8 cellular contexts compared by ENCODE assay signal in the genomic region with DNA sequence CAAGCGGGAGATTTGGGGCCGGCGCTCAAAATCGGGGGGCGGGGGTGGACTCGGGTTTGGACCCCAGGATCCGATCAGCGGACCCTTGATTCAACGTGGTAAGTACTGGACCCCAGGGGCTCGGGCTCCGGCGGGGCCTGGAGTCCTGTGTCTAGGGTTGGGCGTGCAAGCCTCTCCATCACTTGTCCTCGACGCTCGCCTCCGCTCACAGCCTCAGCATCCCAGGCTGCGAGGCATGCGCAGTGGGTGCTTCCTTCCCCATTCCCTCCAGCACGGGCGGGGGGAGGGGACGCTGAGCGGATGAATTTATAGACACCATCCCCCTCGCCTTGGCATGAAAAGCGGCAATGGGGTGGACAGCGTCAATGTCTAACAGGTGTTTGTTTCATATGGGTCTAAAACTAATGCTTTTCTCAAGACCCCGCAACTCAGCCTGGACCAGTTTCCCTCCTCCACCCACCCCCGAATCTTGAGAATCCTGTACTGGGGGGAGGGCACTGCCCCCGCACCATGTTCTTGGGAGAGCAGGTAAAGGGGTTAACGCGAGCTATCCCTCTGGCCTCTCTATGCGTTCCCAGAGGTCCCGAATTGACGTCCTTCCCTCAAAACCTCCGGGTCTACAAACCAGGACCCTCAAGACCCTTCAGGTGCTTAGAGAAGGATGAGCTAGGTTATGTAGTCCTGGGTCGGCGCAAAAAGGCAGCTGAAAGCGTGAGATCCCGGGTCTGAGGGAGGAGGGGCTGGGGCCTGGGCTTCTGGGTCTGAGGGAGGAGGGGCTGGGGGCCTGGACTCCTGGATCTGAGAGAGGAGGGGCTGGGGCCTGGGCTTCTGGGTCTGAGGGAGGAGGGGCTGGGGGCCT. TPM values are rescaled to one million over a fixed set of nuclear protein-coding genes. Genes with fewer than 3 reads are reported as not detected.
DNase-seq lines count a peak whose midpoint lies in the region; ATAC-seq, FAIRE-seq and TF ChIP-seq lines count a peak whose summit lies in the region.

No MANE protein-coding gene starts in this region.

- TF ChIP-seq CTCF in K562 (IDR thresholded peaks at IDR 0.05 in 2 of 3, conservative IDR thresholded peaks at IDR 0.05 in 1 of 3; ENCODE audit: insufficient read depth in 2 of 3, low read depth in 1 of 3, low read length in 3 of 3), result no peak
- no peak for TF ChIP-seq CTCF in retinal pigment epithelial cell (conservative IDR thresholded peaks at IDR 0.05; ENCODE audit: low read depth, low read length)

- peaks cover 0 to 49% of the 10 kb centered on the region in 2 experiments; a peak in 2 of 5 replicates for H3K4me1 ChIP-seq in K562 (replicated peaks in 1 of 2; ENCODE audit: control insufficient read depth in 2 of 2, insufficient read depth in 2 of 2, low read length in 2 of 2)

- no peak for TF ChIP-seq POLR2A in K562 (conservative IDR thresholded peaks at IDR 0.05)

- no peaks in the 10 kb centered on the region for H3K9me3 ChIP-seq in K562 (replicated peaks; ENCODE audit: control insufficient read depth, insufficient read depth, low read depth, low read length)

- BruUV-seq in K562 (replicated peaks; lab: Mats Ljungman, UMichigan), result no TSS peak

- peaks cover 29% of the 10 kb centered on the region; the same call in 2 of the 3 replicates for H3K36me3 ChIP-seq in K562 (ENCODE audit: control insufficient read depth, insufficient read depth, low read length)

- WGBS in K562 (ENCODE audit: insufficient coverage, low coverage, missing lambda C conversion rate), result 87% methylated on average over 25 of the region's 39 CpGs

- intact Hi-C loops in K562 (cut with micrococcal nuclease), result no loop called here

- H3K27ac ChIP-seq in K562 (ENCODE audit: extremely low read depth, low read depth, low read length), result no peak overlapping the region

- no peak overlapping the region for H3K4me2 ChIP-seq in K562 (ENCODE audit: insufficient read depth, low read length)

- no peaks in the 10 kb centered on the region for H3K79me2 ChIP-seq in K562 (ENCODE audit: control insufficient read depth, insufficient read depth, low read length)

- peak; percentile 55 for DNase-seq in GM19238 (ENCODE audit: insufficient read length, low spot score)
- DNase-seq in NCI-H510A (lab: John Stamatoyannopoulos, UW), result peak; percentile 91
- DNase-seq in K562 (ENCODE audit: extremely low read depth in 1 of 4, low spot score in 3 of 4), result no peak
- DNase-seq in hypothalamus (lab: John Stamatoyannopoulos, UW), result peak in 49 of 51 donors; percentile 8 to 88 (median 62)
- DNase-seq in retinal pigment epithelial cell (ENCODE audit: low read depth), result no peak
- DNase-seq in NOMO-1 (lab: John Stamatoyannopoulos, UW; ENCODE audit: unreplicated experiment in 2 of 2), result no peak
- no peak for DNase-seq in SIG-M5 (lab: John Stamatoyannopoulos, UW)

- no peaks in the 10 kb centered on the region for H4K20me1 ChIP-seq in K562 (replicated peaks; ENCODE audit: control insufficient read depth, insufficient read depth, low read length)

- TF ChIP-seq RAD21 in K562 (CRISPR knock-in tag; conservative IDR thresholded peaks at IDR 0.05 in 1 of 2, IDR thresholded peaks at IDR 0.05 in 1 of 2), result no peak

- no peak overlapping the region for H3K4me3 ChIP-seq in K562
- peak overlapping the region; percentile 68 for H3K4me3 ChIP-seq in retinal pigment epithelial cell (ENCODE audit: low read length)

- ATAC-seq in K562 (no peak), GM19351 (IDR thresholded peaks at IDR 0.05; ENCODE audit: unreplicated experiment) (no peak)

- H3K9ac ChIP-seq in K562 (ENCODE audit: insufficient read depth in 1 of 2, low read depth in 2 of 2, low read length in 2 of 2), result no peak overlapping the region

- H3K27me3 ChIP-seq in K562 (ENCODE audit: control insufficient read depth in 2 of 2, insufficient read depth in 2 of 2, low read length in 2 of 2), result no peaks in the 10 kb centered on the region

- H2AFZ ChIP-seq in K562 (ENCODE audit: low read depth, low read length), result no peak overlapping the region

- no peaks in the 10 kb centered on the region for H3K9me1 ChIP-seq in K562 (ENCODE audit: control insufficient read depth, insufficient read depth, low read length)

- no peak for FAIRE-seq in K562 (lab: Jason Lieb, UNC)

- TF ChIP-seq EP300 in K562 (IDR thresholded peaks at IDR 0.05; ENCODE audit: low read length), result no peak

- CTCF ChIA-PET in K562 (lab: Yijun Ruan, JAX; ENCODE audit: low intra/inter-chr PET ratio), result no interaction called here

- POLR2A ChIA-PET in K562 (lab: Yijun Ruan, JAX), result interaction anchor here (0.6 to 0.8 kb wide), 2 partner anchors 26 to 166 kb away, joined by 3 to 6 read pairs; no protein-coding TSS in a partner anchor

- in situ Hi-C loops in K562 (cut with MboI), result no loop called here

RNA-seq across cellular contexts. Expression of a gene that starts 0.6 kb away (rescaled TPM):
- 2.6 and 5.2 TPM in 2 replicates for total RNA-seq in K562 (2011; cell fraction: chromatin; rRNA removed; ENCODE audit: low replicate concordance)
- 3.6 and 3.7 TPM in 2 replicates for total RNA-seq in K562 (2011; cell fraction: nucleolus; rRNA removed)
- total RNA-seq in K562 (2011; cell fraction: nucleoplasm; rRNA removed), result 1.8 and 3.9 TPM in 2 replicates
- total RNA-seq in K562 (2014; rRNA removed), result 2.5 and 2.7 TPM in 2 replicates
- total RNA-seq in K562 (2014; rRNA removed; fragmentation: Illumina TruSeq; extraction: Trizol), result 1.9 and 3.0 TPM in 2 replicates
- 2.1 and 2.8 TPM in 2 replicates for total RNA-seq in K562 (2015; rRNA removed; fragmentation: Illumina TruSeq; extraction: Trizol)
- total RNA-seq in K562 (2021), result 3.1 and 4.4 TPM in 2 replicates
- polyA plus RNA-seq in K562 (2011; rRNA removed), result 1.9 and 3.6 TPM in 2 replicates
- 4.7 and 7.4 TPM in 2 replicates for polyA plus RNA-seq in K562 (2011; cell fraction: cytosol; rRNA removed)
- 3.6 and 4.2 TPM in 2 replicates for polyA plus RNA-seq in K562 (2011; cell fraction: nucleus; rRNA removed)
- polyA plus RNA-seq in K562 (2012), result 5.1 and 6.1 TPM in 2 replicates
- 4.8 and 5.1 TPM in 2 replicates for polyA plus RNA-seq in K562 (2014; fragmentation: Illumina TruSeq; extraction: Trizol)
- polyA plus RNA-seq in K562 (2014; fragmentation: Nextera tagmentation; extraction: Ambion mirVana), result 10 to 100 TPM; 11.5 to 12.3 TPM
- 2.1 and 4.0 TPM in 2 replicates for polyA plus RNA-seq in K562 (2014; rRNA removed)
- 0.53 and 0.96 TPM in 2 replicates for polyA minus RNA-seq in K562 (2011; rRNA and poly(A)+ RNA removed)
- polyA minus RNA-seq in K562 (2011; cell fraction: cytosol; rRNA and poly(A)+ RNA removed), result not detected in 2 replicates
- polyA minus RNA-seq in K562 (2011; cell fraction: nucleus; rRNA and poly(A)+ RNA removed), result 0.27 and 2.1 TPM in 2 replicates

RNA-seq across cellular contexts. Expression of a gene that starts 2.1 kb away (rescaled TPM):
- total RNA-seq in K562 (2011; cell fraction: chromatin; rRNA removed; ENCODE audit: low replicate concordance), result 13.0 and 50.8 TPM in 2 replicates
- 29.6 and 33.4 TPM in 2 replicates for total RNA-seq in K562 (2011; cell fraction: nucleolus; rRNA removed)
- 21.0 and 23.9 TPM in 2 replicates for total RNA-seq in K562 (2011; cell fraction: nucleoplasm; rRNA removed)
- total RNA-seq in K562 (2014; rRNA removed) (2.4 and 2.7 TPM in 2 replicates), K562 (2014; rRNA removed; fragmentation: Illumina TruSeq; extraction: Trizol) (0.32 and 0.47 TPM in 2 replicates), K562 (2015; rRNA removed; fragmentation: Illumina TruSeq; extraction: Trizol) (1.9 and 2.4 TPM in 2 replicates), K562 (2021) (5.4 and 7.0 TPM in 2 replicates)
- polyA plus RNA-seq in K562 (2011; rRNA removed) (1.3 and 2.2 TPM in 2 replicates), K562 (2014; fragmentation: Illumina TruSeq; extraction: Trizol) (2.1 and 2.7 TPM in 2 replicates), K562 (2014; fragmentation: Nextera tagmentation; extraction: Ambion mirVana) (under 1 TPM in 1 of 2 experiments, not detected in 1; 0.13 TPM), K562 (2014; rRNA removed) (5.7 and 8.4 TPM in 2 replicates)
- 1.8 and 4.7 TPM in 2 replicates for polyA plus RNA-seq in K562 (2011; cell fraction: cytosol; rRNA removed)
- 24.4 and 55.5 TPM in 2 replicates for polyA plus RNA-seq in K562 (2011; cell fraction: nucleus; rRNA removed)
- 3.6 and 4.4 TPM in 2 replicates for polyA plus RNA-seq in K562 (2012)
- polyA minus RNA-seq in K562 (2011; rRNA and poly(A)+ RNA removed), result 0.15 and 0.60 TPM in 2 replicates
- 1.0 and 1.3 TPM in 2 replicates for polyA minus RNA-seq in K562 (2011; cell fraction: cytosol; rRNA and poly(A)+ RNA removed)
- 6.1 and 6.9 TPM in 2 replicates for polyA minus RNA-seq in K562 (2011; cell fraction: nucleus; rRNA and poly(A)+ RNA removed)

RNA-seq across cellular contexts. Expression of a gene that starts 14.4 kb away (rescaled TPM):
- 329 and 693 TPM in 2 replicates for total RNA-seq in K562 (2011; cell fraction: chromatin; rRNA removed; ENCODE audit: low replicate concordance)
- 420 and 469 TPM in 2 replicates for total RNA-seq in K562 (2011; cell fraction: nucleolus; rRNA removed)
- total RNA-seq in K562 (2011; cell fraction: nucleoplasm; rRNA removed), result 336 and 338 TPM in 2 replicates
- total RNA-seq in K562 (2014; rRNA removed) (371 and 483 TPM in 2 replicates), K562 (2014; rRNA removed; fragmentation: Illumina TruSeq; extraction: Trizol) (132 and 169 TPM in 2 replicates), K562 (2015; rRNA removed; fragmentation: Illumina TruSeq; extraction: Trizol) (326 and 337 TPM in 2 replicates), K562 (2021) (324 and 326 TPM in 2 replicates)
- polyA plus RNA-seq in K562 (2011; rRNA removed) (407 and 436 TPM in 2 replicates), K562 (2014; fragmentation: Illumina TruSeq; extraction: Trizol) (446 and 465 TPM in 2 replicates), K562 (2014; fragmentation: Nextera tagmentation; extraction: Ambion mirVana) (10 to 100 TPM; 13.3 to 74.0 TPM), K562 (2014; rRNA removed) (464 and 510 TPM in 2 replicates)
- 562 and 863 TPM in 2 replicates for polyA plus RNA-seq in K562 (2011; cell fraction: cytosol; rRNA removed)
- polyA plus RNA-seq in K562 (2011; cell fraction: nucleus; rRNA removed), result 575 and 667 TPM in 2 replicates
- 194 and 423 TPM in 2 replicates for polyA plus RNA-seq in K562 (2012)
- polyA minus RNA-seq in K562 (2011; rRNA and poly(A)+ RNA removed), result 337 and 429 TPM in 2 replicates
- polyA minus RNA-seq in K562 (2011; cell fraction: cytosol; rRNA and poly(A)+ RNA removed), result 187 and 188 TPM in 2 replicates
- polyA minus RNA-seq in K562 (2011; cell fraction: nucleus; rRNA and poly(A)+ RNA removed), result 171 and 244 TPM in 2 replicates

RNA-seq across cellular contexts. Expression of a gene that starts 25.7 kb away (rescaled TPM):
- 31.5 and 83.3 TPM in 2 replicates for total RNA-seq in K562 (2011; cell fraction: chromatin; rRNA removed; ENCODE audit: low replicate concordance)
- total RNA-seq in K562 (2011; cell fraction: nucleolus; rRNA removed), result 79.4 and 85.7 TPM in 2 replicates
- total RNA-seq in K562 (2011; cell fraction: nucleoplasm; rRNA removed), result 47.0 and 50.7 TPM in 2 replicates
- 128 and 169 TPM in 2 replicates for total RNA-seq in K562 (2014; rRNA removed)
- total RNA-seq in K562 (2014; rRNA removed; fragmentation: Illumina TruSeq; extraction: Trizol), result 17.0 and 18.8 TPM in 2 replicates
- 26.5 and 29.4 TPM in 2 replicates for total RNA-seq in K562 (2015; rRNA removed; fragmentation: Illumina TruSeq; extraction: Trizol)
- total RNA-seq in K562 (2021), result 183 and 185 TPM in 2 replicates
- polyA plus RNA-seq in K562 (2011; rRNA removed), result 81.2 and 95.3 TPM in 2 replicates
- polyA plus RNA-seq in K562 (2011; cell fraction: cytosol; rRNA removed), result 132 and 350 TPM in 2 replicates
- 132 and 212 TPM in 2 replicates for polyA plus RNA-seq in K562 (2011; cell fraction: nucleus; rRNA removed)
- 164 and 177 TPM in 2 replicates for polyA plus RNA-seq in K562 (2012)
- 85.6 and 184 TPM in 2 replicates for polyA plus RNA-seq in K562 (2014; fragmentation: Illumina TruSeq; extraction: Trizol)
- polyA plus RNA-seq in K562 (2014; fragmentation: Nextera tagmentation; extraction: Ambion mirVana), result 1 to 10 TPM; 7.4 to 7.5 TPM
- 263 and 282 TPM in 2 replicates for polyA plus RNA-seq in K562 (2014; rRNA removed)
- polyA minus RNA-seq in K562 (2011; rRNA and poly(A)+ RNA removed), result 8.8 and 10.7 TPM in 2 replicates
- 29.2 and 36.0 TPM in 2 replicates for polyA minus RNA-seq in K562 (2011; cell fraction: cytosol; rRNA and poly(A)+ RNA removed)
- polyA minus RNA-seq in K562 (2011; cell fraction: nucleus; rRNA and poly(A)+ RNA removed), result 22.6 and 24.0 TPM in 2 replicates

RNA-seq across cellular contexts. Expression of a gene that starts 25.8 kb away (rescaled TPM):
- total RNA-seq in K562 (2011; cell fraction: chromatin; rRNA removed; ENCODE audit: low replicate concordance), result 63.4 and 152 TPM in 2 replicates
- total RNA-seq in K562 (2011; cell fraction: nucleolus; rRNA removed), result 90.7 and 93.9 TPM in 2 replicates
- 78.8 and 106 TPM in 2 replicates for total RNA-seq in K562 (2011; cell fraction: nucleoplasm; rRNA removed)
- total RNA-seq in K562 (2014; rRNA removed), result 113 and 160 TPM in 2 replicates
- 28.5 and 40.9 TPM in 2 replicates for total RNA-seq in K562 (2014; rRNA removed; fragmentation: Illumina TruSeq; extraction: Trizol)
- total RNA-seq in K562 (2015; rRNA removed; fragmentation: Illumina TruSeq; extraction: Trizol), result 64.0 and 65.4 TPM in 2 replicates
- total RNA-seq in K562 (2021), result 125 and 132 TPM in 2 replicates
- 54.5 and 66.4 TPM in 2 replicates for polyA plus RNA-seq in K562 (2011; rRNA removed)
- polyA plus RNA-seq in K562 (2011; cell fraction: cytosol; rRNA removed), result 56.8 and 134 TPM in 2 replicates
- polyA plus RNA-seq in K562 (2011; cell fraction: nucleus; rRNA removed), result 106 and 215 TPM in 2 replicates
- polyA plus RNA-seq in K562 (2012), result 119 and 139 TPM in 2 replicates
- polyA plus RNA-seq in K562 (2014; fragmentation: Illumina TruSeq; extraction: Trizol), result 118 and 119 TPM in 2 replicates
- polyA plus RNA-seq in K562 (2014; fragmentation: Nextera tagmentation; extraction: Ambion mirVana), result 10 to 100 TPM in 1 of 2 experiments, 1 to 10 TPM in 1; 7.5 to 11.6 TPM
- 118 and 145 TPM in 2 replicates for polyA plus RNA-seq in K562 (2014; rRNA removed)
- polyA minus RNA-seq in K562 (2011; rRNA and poly(A)+ RNA removed), result 11.1 and 16.9 TPM in 2 replicates
- polyA minus RNA-seq in K562 (2011; cell fraction: cytosol; rRNA and poly(A)+ RNA removed), result 36.4 and 44.4 TPM in 2 replicates
- polyA minus RNA-seq in K562 (2011; cell fraction: nucleus; rRNA and poly(A)+ RNA removed), result 13.9 and 17.5 TPM in 2 replicates

Comparison
In these comparisons a context has a peak if more than half of its experiments do, and no peak if none do; other contexts are left out.
1. DNase-seq: peak in GM19238 (single experiment), NCI-H510A (single experiment) and hypothalamus (49 of 51); none in K562 (0 of 4), retinal pigment epithelial cell (single experiment), NOMO-1 (0 of 2) and SIG-M5 (single experiment).